In genomic region chr9:104386425-104387069, GRCh38 we compare ENCODE assay signal across 8 cellular contexts.
DNase-seq lines count a peak whose midpoint lies in the region; ATAC-seq, FAIRE-seq and TF ChIP-seq lines count a peak whose summit lies in the region.

No MANE protein-coding gene starts in this region.

- H3K4me1 Mint-ChIP-seq in activated CD4-positive, alpha-beta T cell treated with anti-CD3 and anti-CD28 coated beads, Interleukin-2, amount 10 ng/mL, durations not matched to agents 24 days and 14 days, result no peaks in the 10 kb centered on the region

- FAIRE-seq in kidney (lab: Jason Lieb, UNC), result no peak

- H3K27ac ChIP-seq in adrenal gland, result no peak overlapping the region
- no peak overlapping the region for H3K27ac ChIP-seq in kidney (ENCODE audit: low read depth in 2 of 2, low read length in 2 of 2)
- H3K27ac ChIP-seq in substantia nigra (ENCODE audit: low read depth, low read length, poor library complexity, severe bottlenecking), result no peak overlapping the region

- H3K9me3 ChIP-seq in adrenal gland (replicated peaks in 1 of 3) (no peaks in the 10 kb centered on the region), kidney (ENCODE audit: control insufficient read depth in 1 of 2, low read length in 2 of 2) (no peaks in the 10 kb centered on the region)

- no peaks in the 10 kb centered on the region for H3K27me3 ChIP-seq in adrenal gland

- H3K9me3 Mint-ChIP-seq in activated CD4-positive, alpha-beta T cell treated with anti-CD3 and anti-CD28 coated beads, Interleukin-2, amount 10 ng/mL, durations not matched to agents 24 days and 14 days, result no peaks in the 10 kb centered on the region

- H3K36me3 ChIP-seq in adrenal gland (replicated peaks in 1 of 2) (no peaks in the 10 kb centered on the region), kidney (ENCODE audit: control insufficient read depth in 1 of 2, insufficient read depth in 2 of 2, low read length in 2 of 2) (no peaks in the 10 kb centered on the region)

- no peak overlapping the region for H3K4me3 ChIP-seq in adrenal gland
- H3K4me3 ChIP-seq in kidney (ENCODE audit: low read length in 2 of 2), result no peak overlapping the region

- H3K27ac Mint-ChIP-seq in activated CD4-positive, alpha-beta T cell treated with anti-CD3 and anti-CD28 coated beads, Interleukin-2, amount 10 ng/mL, durations not matched to agents 24 days and 14 days, result no peak overlapping the region

- intact Hi-C loops in activated CD4-positive, alpha-beta T cell treated with anti-CD3 and anti-CD28 coated beads, Interleukin-2, amount 10 ng/mL, durations not matched to agents 24 days and 14 days (cut with micrococcal nuclease), result loop anchor here (10.0 kb wide), 1 partner anchor 358 kb away; the partner anchor contains the start of gene NIPSNAP3A
- intact Hi-C loops in adrenal gland (cut with DNase I), result no loop called here
- intact Hi-C loops in kidney (cut with DNase I), result no loop called here

- no peaks in the 10 kb centered on the region for H3K4me1 ChIP-seq in adrenal gland (replicated peaks in 1 of 2)
- no peaks in the 10 kb centered on the region for H3K4me1 ChIP-seq in kidney (ENCODE audit: control insufficient read depth in 1 of 2, insufficient read depth in 1 of 2, low read depth in 1 of 2, low read length in 2 of 2)

- peak; percentile 6 for DNase-seq in activated CD4-positive, alpha-beta T cell treated with anti-CD3 and anti-CD28 coated beads, Interleukin-2, amount 10 ng/mL, durations not matched to agents 24 days and 14 days
- DNase-seq in activated CD4-positive, alpha-beta T cell treated with anti-CD3 and anti-CD28 coated beads, Interleukin-2, amount 50 U/mL, for 1 hour, result no peak
- DNase-seq in NCI-H187 treated with DMSO at 0.1 percent for 48 hours (lab: John Stamatoyannopoulos, UW) (peak; percentile 25), adrenal gland (no peak), kidney (no peak), substantia nigra (lab: John Stamatoyannopoulos, UW) (no peak), NCI-H2227 (lab: John Stamatoyannopoulos, UW; ENCODE audit: unreplicated experiment) (no peak)

- WGBS in adrenal gland, 4 donors, result 0 to 5% (median 0%) methylated on average over 1 of the region's 1 CpG

- H3K9ac ChIP-seq in kidney (ENCODE audit: low read length in 2 of 2), result no peak overlapping the region

- peak; percentile 76 for ATAC-seq in HG02852 (IDR thresholded peaks at IDR 0.05; ENCODE audit: unreplicated experiment)

- H3K27me3 Mint-ChIP-seq in activated CD4-positive, alpha-beta T cell treated with anti-CD3 and anti-CD28 coated beads, Interleukin-2, amount 10 ng/mL, durations not matched to agents 24 days and 14 days, result no peaks in the 10 kb centered on the region

- TF ChIP-seq POLR2A in adrenal gland (IDR thresholded peaks at IDR 0.05), result no peak

- H3K4me3 Mint-ChIP-seq in activated CD4-positive, alpha-beta T cell treated with anti-CD3 and anti-CD28 coated beads, Interleukin-2, amount 10 ng/mL, durations not matched to agents 24 days and 14 days, result no peak overlapping the region

- H3K36me3 Mint-ChIP-seq in activated CD4-positive, alpha-beta T cell treated with anti-CD3 and anti-CD28 coated beads, Interleukin-2, amount 10 ng/mL, durations not matched to agents 24 days and 14 days (ENCODE audit: low read depth), result no peaks in the 10 kb centered on the region

- TF ChIP-seq CTCF in adrenal gland (IDR thresholded peaks at IDR 0.05) (peak; percentile 32 to 71 (median 54)), kidney (IDR thresholded peaks at IDR 0.05; ENCODE audit: borderline replicate concordance, extremely low read depth, insufficient read depth) (peak; percentile 52)

Comparison
In these comparisons a context has a peak if more than half of its experiments do, and no peak if none do; other contexts are left out.
1. DNase-seq: peak in activated CD4-positive, alpha-beta T cell treated with anti-CD3 and anti-CD28 coated beads, Interleukin-2, amount 10 ng/mL, durations not matched to agents 24 days and 14 days (single experiment) and NCI-H187 treated with DMSO at 0.1 percent for 48 hours (single experiment); none in activated CD4-positive, alpha-beta T cell treated with anti-CD3 and anti-CD28 coated beads, Interleukin-2, amount 50 U/mL, for 1 hour (single experiment), adrenal gland (0 of 7), kidney (single experiment), substantia nigra (0 of 49) and NCI-H2227 (single experiment).